ENCODE assay signal across 18 cellular contexts in genomic region chr3:60294181-60294580, GRCh38.
DNase-seq lines count a peak whose midpoint lies in the region; ATAC-seq and TF ChIP-seq lines count a peak whose summit lies in the region.
"Had no signal": no experiment of that assay in that cellular context is flagged by ENCODE, and none has a peak within 500 bp of the region (broad histone marks: within the 10 kb centered on the region; RNA-seq: fewer than 3 reads in every experiment).

No MANE protein-coding gene starts in this region.

- H3K9me3 Mint-ChIP-seq in stimulated activated effector memory CD8-positive, alpha-beta T cell treated with anti-CD3 and anti-CD28 coated beads, Interleukin-12 subunit alpha, Interleukin-12 subunit beta, amount 100 ng/mL, for 72 hours: no peaks in the 10 kb centered on the region
- H3K9me3 Mint-ChIP-seq: H9 had no signal

- no peak overlapping the region for H3K4me3 ChIP-seq in cardiac fibroblast (replicated peaks in 1 of 2; ENCODE audit: low read depth in 2 of 2, low read length in 2 of 2)
- H3K4me3 ChIP-seq: dorsolateral prefrontal cortex, Peyer's patch, sigmoid colon had no signal

- no peaks in the 10 kb centered on the region for H3K36me3 Mint-ChIP-seq in stimulated activated effector memory CD8-positive, alpha-beta T cell treated with anti-CD3 and anti-CD28 coated beads, Interleukin-12 subunit alpha, Interleukin-12 subunit beta, amount 100 ng/mL, for 72 hours
- H3K36me3 Mint-ChIP-seq: naive B cell had no signal

- no peak overlapping the region for H3K4me3 Mint-ChIP-seq in stimulated activated effector memory CD8-positive, alpha-beta T cell treated with anti-CD3 and anti-CD28 coated beads, Interleukin-12 subunit alpha, Interleukin-12 subunit beta, amount 100 ng/mL, for 72 hours
- H3K4me3 Mint-ChIP-seq: H9, naive B cell had no signal

- ATAC-seq in stimulated activated effector memory CD8-positive, alpha-beta T cell treated with anti-CD3 and anti-CD28 coated beads, Interleukin-12 subunit alpha, Interleukin-12 subunit beta, amount 100 ng/mL, for 72 hours: peak; percentile 69
- ATAC-seq: left colon had no signal

- peaks cover 12% of the 10 kb centered on the region for H3K4me1 Mint-ChIP-seq in stimulated activated effector memory CD8-positive, alpha-beta T cell treated with anti-CD3 and anti-CD28 coated beads, Interleukin-12 subunit alpha, Interleukin-12 subunit beta, amount 100 ng/mL, for 72 hours

- peak; percentile 38 for DNase-seq in NCI-H345 (lab: John Stamatoyannopoulos, UW)
- no peak for DNase-seq in NCI-H345 treated with DMSO at 0.1 percent for 48 hours (lab: John Stamatoyannopoulos, UW; ENCODE audit: unreplicated experiment)
- DNase-seq in NCI-H2171 (lab: John Stamatoyannopoulos, UW): peak; percentile 7
- DNase-seq in cardiac fibroblast (ENCODE audit: low read depth in 2 of 2): peak; percentile 12 to 85
- no peak for DNase-seq in stimulated activated effector memory CD8-positive, alpha-beta T cell treated with anti-CD3 and anti-CD28 coated beads, Interleukin-12 subunit alpha, Interleukin-12 subunit beta, amount 100 ng/mL, for 72 hours (ENCODE audit: low spot score in 2 of 2)
- DNase-seq in 8988T: no peak
- no peak for DNase-seq in LoVo (ENCODE audit: low spot score)
- no peak for DNase-seq in HK-2 (ENCODE audit: unreplicated experiment)
- DNase-seq: activated naive CD8-positive, alpha-beta T cell treated with anti-CD3 and anti-CD28 coated beads, Interleukin-2, amount 10 ng/mL, durations not matched to agents 7 days and 5 days; dorsolateral prefrontal cortex; glutamatergic neuron; H9; left colon; naive B cell; NCI-H2081; Peyer's patch; sigmoid colon; trophoblast cell had no signal

- H3K27ac Mint-ChIP-seq in stimulated activated effector memory CD8-positive, alpha-beta T cell treated with anti-CD3 and anti-CD28 coated beads, Interleukin-12 subunit alpha, Interleukin-12 subunit beta, amount 100 ng/mL, for 72 hours: no peak overlapping the region
- H3K27ac Mint-ChIP-seq: activated naive CD8-positive, alpha-beta T cell treated with anti-CD3 and anti-CD28 coated beads, Interleukin-2, amount 10 ng/mL, durations not matched to agents 7 days and 5 days; H9 had no signal

- no peak for TF ChIP-seq CTCF in cardiac fibroblast (IDR thresholded peaks at IDR 0.05; ENCODE audit: low read depth, low read length)

Comparison
In these comparisons a context has a peak if more than half of its experiments do, and no peak if none do; other contexts are left out.
1. DNase-seq: peak in NCI-H345 (single experiment), NCI-H2171 (single experiment) and cardiac fibroblast (2 of 2); none in NCI-H345 treated with DMSO at 0.1 percent for 48 hours (single experiment), stimulated activated effector memory CD8-positive, alpha-beta T cell treated with anti-CD3 and anti-CD28 coated beads, Interleukin-12 subunit alpha, Interleukin-12 subunit beta, amount 100 ng/mL, for 72 hours (0 of 2), 8988T (single experiment), LoVo (single experiment) and HK-2 (single experiment).